In the genomic region with DNA sequence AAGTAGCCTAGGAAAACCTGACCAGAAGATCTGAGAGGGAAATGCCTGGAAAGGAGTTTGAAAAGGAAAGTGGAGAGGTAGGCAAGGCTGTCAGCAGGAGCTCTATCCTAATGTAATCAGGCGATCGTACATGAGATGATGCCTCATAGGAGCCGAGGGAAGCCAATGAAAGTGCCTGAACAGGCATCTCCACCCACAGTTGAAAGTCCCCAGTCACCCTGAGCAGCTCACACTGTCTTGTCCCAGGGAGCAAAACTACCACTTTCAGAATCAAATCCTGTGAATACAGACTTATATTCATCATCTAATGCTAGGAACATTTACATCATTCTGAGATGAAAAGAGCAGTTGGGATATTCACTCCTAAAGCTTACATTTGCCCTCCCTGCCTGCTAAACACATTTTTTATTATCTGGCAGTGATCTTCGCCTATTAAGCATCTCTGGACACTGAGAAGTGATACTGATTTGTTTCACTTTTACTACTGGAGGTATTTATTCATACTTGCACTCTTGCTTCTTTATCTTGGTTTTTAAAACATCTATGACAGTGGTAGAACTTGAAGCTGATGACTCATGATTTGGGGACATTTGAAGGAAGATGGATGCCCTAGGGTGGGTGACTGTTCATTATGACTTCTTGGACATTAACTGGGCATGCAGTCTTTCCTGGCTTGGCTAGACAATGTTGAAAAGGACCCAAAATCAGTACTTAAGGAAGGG, we compare ENCODE assay signal across 28 cellular contexts.
DNase-seq lines count a peak whose midpoint lies in the region; ATAC-seq, FAIRE-seq and TF ChIP-seq lines count a peak whose summit lies in the region.
"Had no signal": no experiment of that assay in that cellular context is flagged by ENCODE, and none has a peak within 500 bp of the region (broad histone marks: within the 10 kb centered on the region; RNA-seq: fewer than 3 reads in every experiment).

No MANE protein-coding gene starts in this region.

- FAIRE-seq in A549 (lab: Jason Lieb, UNC) = no peak
- FAIRE-seq: GM19239, HTR-8/SVneo, K562 had no signal

- POLR2A ChIA-PET in A549 (lab: Yijun Ruan, JAX) = no interaction called here

- no peak overlapping the region for H3K27ac ChIP-seq in A549
- H3K27ac ChIP-seq: 22Rv1, SJSA1 had no signal

- H3K4me1 ChIP-seq in A549 = no peaks in the 10 kb centered on the region
- H3K4me1 ChIP-seq: BE2C, SJSA1 had no signal

- WGBS in A549 (ENCODE audit: missing lambda C conversion rate) = 13% methylated on average over 4 of the region's 4 CpGs

- no peak for TF ChIP-seq POLR2A in A549 (IDR thresholded peaks at IDR 0.05; ENCODE audit: low read length)

- H3K4me2 ChIP-seq in A549 = no peak overlapping the region

- DNase-seq in A549 (ENCODE audit: low read depth in 1 of 2, low spot score in 1 of 2) (no peak), D341Med (ENCODE audit: low spot score) (no peak), NCI-H69 (lab: John Stamatoyannopoulos, UW) (no peak), cortex of kidney (lab: John Stamatoyannopoulos, UW) (no peak)
- DNase-seq: ACHN; BE2C; CD8-positive, alpha-beta memory T cell; DND-41; GOT3; HCEC 1CT; Kasumi-1; MV-4-11; NCI-H1105; NCI-H1436 treated with DMSO at 0.1 percent for 48 hours; NCI-H187 treated with DMSO at 0.1 percent for 48 hours; NCI-H524; NCI-H774; Right ventricle myocardium superior; RPMI8226 had no signal

- no peak overlapping the region for H3K4me3 ChIP-seq in A549
- H3K4me3 ChIP-seq: K562, SJSA1 had no signal

- TF ChIP-seq CTCF in A549 (IDR thresholded peaks at IDR 0.05) = no peak

- no peak for TF ChIP-seq EP300 in A549 (IDR thresholded peaks at IDR 0.05)

- ATAC-seq in A549 (no peak), GM18867 (IDR thresholded peaks at IDR 0.05; ENCODE audit: unreplicated experiment) (peak; percentile 88), GM21619 (IDR thresholded peaks at IDR 0.05; ENCODE audit: unreplicated experiment) (peak; percentile 73), HG03521 (IDR thresholded peaks at IDR 0.05; ENCODE audit: unreplicated experiment) (peak; percentile 45), GM18519 (IDR thresholded peaks at IDR 0.05; ENCODE audit: low FRiP score, unreplicated experiment) (no peak)
- ATAC-seq: K562 had no signal

- CTCF ChIA-PET in A549 (lab: Yijun Ruan, JAX) = no interaction called here

- H3K9me3 ChIP-seq in A549 = no peaks in the 10 kb centered on the region
- H3K9me3 ChIP-seq: BE2C, SJSA1 had no signal

- TF ChIP-seq RAD21 in A549 (conservative IDR thresholded peaks at IDR 0.05 in 1 of 2, IDR thresholded peaks at IDR 0.05 in 1 of 2) = no peak

TF ChIP-seq in A549, 52 proteins besides CTCF, POLR2A, EP300 and RAD21:
- TF ChIP-seq FOSL2 (IDR thresholded peaks at IDR 0.05) (no peak), FOSL2 (CRISPR knock-in tag; IDR thresholded peaks at IDR 0.05) (peak; percentile 45), RNF2 (IDR thresholded peaks at IDR 0.05; ENCODE audit: borderline replicate concordance, low read depth) (no peak)

Comparison
In these comparisons a context has a peak if more than half of its experiments do, and no peak if none do; other contexts are left out.
1. ATAC-seq: peak in GM18867 (single experiment), GM21619 (single experiment) and HG03521 (single experiment); none in A549 (0 of 2) and GM18519 (single experiment).